Comparison of ENCODE assay signal across 30 cellular contexts in the genomic region with DNA sequence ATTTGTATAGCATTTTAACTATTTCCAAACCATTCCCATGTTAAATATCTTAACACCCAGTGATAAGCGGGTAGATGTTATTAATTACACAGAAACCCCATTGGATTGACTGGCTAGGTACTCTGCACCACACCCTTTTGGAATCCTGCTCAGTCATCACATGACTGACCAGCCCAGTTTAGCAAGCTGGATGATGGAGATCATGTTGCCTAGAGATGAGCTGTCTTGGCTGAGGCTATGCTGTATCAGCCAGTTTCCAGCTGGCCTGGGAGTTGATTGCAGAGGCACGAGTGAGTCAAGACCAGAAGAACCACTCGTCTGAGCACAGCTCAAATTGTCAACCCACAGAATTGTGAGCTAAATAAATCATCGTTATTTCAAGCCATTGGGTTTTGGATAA.
DNase-seq lines count a peak whose midpoint lies in the region; ATAC-seq, FAIRE-seq and TF ChIP-seq lines count a peak whose summit lies in the region.
"Had no signal": no experiment of that assay in that cellular context is flagged by ENCODE, and none has a peak within 500 bp of the region (broad histone marks: within the 10 kb centered on the region; RNA-seq: fewer than 3 reads in every experiment).

No MANE protein-coding gene starts in this region.

- H3K27me3 ChIP-seq in K562 (ENCODE audit: control insufficient read depth in 2 of 2, insufficient read depth in 2 of 2, low read length in 2 of 2) (peaks cover 0 to 3% of the 10 kb centered on the region in 2 experiments; a peak in 1 of 5 replicates), neural progenitor cell (no peaks in the 10 kb centered on the region)
- H3K27me3 ChIP-seq: BLaER1 treated with 17β-estradiol and CSF1 and Interleukin-3, amounts not matched to agents 10 nM and 100 nM had no signal

- no peak overlapping the region for H3K4me3 ChIP-seq in K562
- no peak overlapping the region for H3K4me3 ChIP-seq in neural progenitor cell
- H3K4me3 ChIP-seq in coronary artery = no peak overlapping the region
- H3K4me3 ChIP-seq: A549; BLaER1 treated with 17β-estradiol and CSF1 and Interleukin-3, amounts not matched to agents 10 nM and 100 nM; SK-N-MC had no signal

- H3K4me2 ChIP-seq in K562 (ENCODE audit: insufficient read depth, low read length) = no peak overlapping the region
- H3K4me2 ChIP-seq in neural progenitor cell = no peak overlapping the region
- H3K4me2 ChIP-seq: A549; BLaER1 treated with 17β-estradiol and CSF1 and Interleukin-3, amounts not matched to agents 10 nM and 100 nM; KMS-11 had no signal

- H3K36me3 Mint-ChIP-seq in neural progenitor cell = no peaks in the 10 kb centered on the region

- H2AFZ ChIP-seq in K562 (ENCODE audit: low read depth, low read length) (no peak overlapping the region), neural progenitor cell (replicated peaks) (no peak overlapping the region)

- H3K27ac Mint-ChIP-seq in neural progenitor cell = no peak overlapping the region
- H3K27ac Mint-ChIP-seq: CD4-positive, alpha-beta T cell had no signal

- no peak for TF ChIP-seq EP300 in K562 (IDR thresholded peaks at IDR 0.05; ENCODE audit: low read length)

- peak; percentile 6 for DNase-seq in OCI-M1 (lab: John Stamatoyannopoulos, UW)
- peak in 1 of 4 experiments; percentile 28 for DNase-seq in K562 (ENCODE audit: extremely low read depth in 1 of 4, low spot score in 3 of 4)
- peak; percentile 32 for DNase-seq in myocyte (ENCODE audit: low read depth)
- DNase-seq in DMS79 (lab: John Stamatoyannopoulos, UW) = no peak
- DNase-seq in neural progenitor cell (ENCODE audit: low spot score) = no peak
- no peak for DNase-seq in coronary artery (ENCODE audit: low spot score)
- DNase-seq: AML-193; CD4-positive, alpha-beta T cell; COR-L47; GF-D8; HCEC 1CT; IMR-90; NCI-H1092 treated with DMSO at 0.1 percent for 48 hours; NCI-H1436 treated with DMSO at 0.1 percent for 48 hours; NCI-H187 treated with DMSO at 0.1 percent for 48 hours; NCI-H2107; NCI-H446 treated with DMSO at 0.1 percent for 48 hours; NCI-H526; NCI-H82; NK-92 treated with Interleukin-12 subunit alpha and Interleukin-12 subunit beta, amount 100 ng/mL, for 24 hours; SIG-M5 had no signal

- 1% methylated on average over 4 of the region's 4 CpGs for WGBS in K562 (ENCODE audit: insufficient coverage, low coverage, missing lambda C conversion rate)

- H3K36me3 ChIP-seq in K562 (ENCODE audit: control insufficient read depth, insufficient read depth, low read length) (no peaks in the 10 kb centered on the region), neural progenitor cell (no peaks in the 10 kb centered on the region)
- H3K36me3 ChIP-seq: BLaER1 treated with 17β-estradiol and CSF1 and Interleukin-3, amounts not matched to agents 10 nM and 100 nM had no signal

- CTCF ChIA-PET in K562 (lab: Yijun Ruan, JAX; ENCODE audit: low intra/inter-chr PET ratio) = no interaction called here

- TF ChIP-seq RAD21 in K562 (CRISPR knock-in tag; conservative IDR thresholded peaks at IDR 0.05 in 1 of 2, IDR thresholded peaks at IDR 0.05 in 1 of 2) = no peak

- no peaks in the 10 kb centered on the region for H3F3A ChIP-seq in neural progenitor cell (ENCODE audit: low read depth)

- H3K27me3 Mint-ChIP-seq in neural progenitor cell (ENCODE audit: insufficient read depth, low read depth) = peaks cover 2% of the 10 kb centered on the region

- H3K9ac ChIP-seq in K562 (ENCODE audit: insufficient read depth in 1 of 2, low read depth in 2 of 2, low read length in 2 of 2) = no peak overlapping the region
- no peak overlapping the region for H3K9ac ChIP-seq in neural progenitor cell
- H3K9ac ChIP-seq: BLaER1 treated with 17β-estradiol and CSF1 and Interleukin-3, amounts not matched to agents 10 nM and 100 nM; KMS-11 had no signal

- no peak for TF ChIP-seq CTCF in K562 (IDR thresholded peaks at IDR 0.05 in 2 of 3, conservative IDR thresholded peaks at IDR 0.05 in 1 of 3; ENCODE audit: insufficient read depth in 2 of 3, low read depth in 1 of 3, low read length in 3 of 3)
- no peak for TF ChIP-seq CTCF in neural progenitor cell (IDR thresholded peaks at IDR 0.05)
- no peak for TF ChIP-seq CTCF in coronary artery (IDR thresholded peaks at IDR 0.05)

- no peaks in the 10 kb centered on the region for H3K9me1 ChIP-seq in K562 (ENCODE audit: control insufficient read depth, insufficient read depth, low read length)

- BruUV-seq in K562 (replicated peaks; lab: Mats Ljungman, UMichigan) = no TSS peak

- H3K4me3 Mint-ChIP-seq in neural progenitor cell = no peak overlapping the region
- H3K4me3 Mint-ChIP-seq: CD4-positive, alpha-beta T cell had no signal

- peak; percentile 71 for ATAC-seq in K562
- peak; percentile 99 for ATAC-seq in esophagus mucosa
- ATAC-seq in HG02970 (IDR thresholded peaks at IDR 0.05; ENCODE audit: low FRiP score, unreplicated experiment) = no peak
- ATAC-seq: A549, Panc1 had no signal

- in situ Hi-C loops in K562 (cut with MboI) = no loop called here

- H3K27ac ChIP-seq in K562 (ENCODE audit: extremely low read depth, low read depth, low read length) = no peak overlapping the region
- H3K27ac ChIP-seq in neural progenitor cell = no peak overlapping the region
- H3K27ac ChIP-seq in coronary artery = no peak overlapping the region
- H3K27ac ChIP-seq: A549; BLaER1 treated with 17β-estradiol and CSF1 and Interleukin-3, amounts not matched to agents 10 nM and 100 nM; KMS-11; SK-N-MC had no signal

- FAIRE-seq in K562 (lab: Jason Lieb, UNC) = peak; percentile 64
- FAIRE-seq: A549, GM12891, H1 had no signal

- no peaks in the 10 kb centered on the region for H3K9me3 Mint-ChIP-seq in neural progenitor cell
- H3K9me3 Mint-ChIP-seq: CD4-positive, alpha-beta T cell had no signal

- POLR2A ChIA-PET in K562 (lab: Yijun Ruan, JAX) = no interaction called here

- intact Hi-C loops in K562 (cut with micrococcal nuclease) = no loop called here

- no peak for TF ChIP-seq POLR2A in K562 (conservative IDR thresholded peaks at IDR 0.05)

- no peaks in the 10 kb centered on the region for H3K4me1 Mint-ChIP-seq in neural progenitor cell

- H4K20me1 ChIP-seq in K562 (replicated peaks; ENCODE audit: control insufficient read depth, insufficient read depth, low read length) (no peaks in the 10 kb centered on the region), neural progenitor cell (ENCODE audit: low read depth) (no peaks in the 10 kb centered on the region)
- H4K20me1 ChIP-seq: BLaER1 treated with 17β-estradiol and CSF1 and Interleukin-3, amounts not matched to agents 10 nM and 100 nM had no signal

- H3K79me2 ChIP-seq in K562 (ENCODE audit: control insufficient read depth, insufficient read depth, low read length) = no peaks in the 10 kb centered on the region
- H3K79me2 ChIP-seq in neural progenitor cell (ENCODE audit: low read depth) = no peaks in the 10 kb centered on the region

- H3K4me1 ChIP-seq in K562 (replicated peaks in 1 of 2; ENCODE audit: control insufficient read depth in 2 of 2, insufficient read depth in 2 of 2, low read length in 2 of 2) (no peaks in the 10 kb centered on the region; a peak in 2 of 5 replicates), neural progenitor cell (no peaks in the 10 kb centered on the region)
- H3K4me1 ChIP-seq: A549; BLaER1 treated with 17β-estradiol and CSF1 and Interleukin-3, amounts not matched to agents 10 nM and 100 nM had no signal

- H3K9me3 ChIP-seq in K562 (replicated peaks; ENCODE audit: control insufficient read depth, insufficient read depth, low read depth, low read length) (no peaks in the 10 kb centered on the region), neural progenitor cell (ENCODE audit: low read depth) (no peaks in the 10 kb centered on the region)
- H3K9me3 ChIP-seq: A549; BLaER1 treated with 17β-estradiol and CSF1 and Interleukin-3, amounts not matched to agents 10 nM and 100 nM had no signal

TF ChIP-seq in K562, 482 proteins besides CTCF, POLR2A, EP300 and RAD21 (continues in another document):
- TF ChIP-seq, protein P1, sequence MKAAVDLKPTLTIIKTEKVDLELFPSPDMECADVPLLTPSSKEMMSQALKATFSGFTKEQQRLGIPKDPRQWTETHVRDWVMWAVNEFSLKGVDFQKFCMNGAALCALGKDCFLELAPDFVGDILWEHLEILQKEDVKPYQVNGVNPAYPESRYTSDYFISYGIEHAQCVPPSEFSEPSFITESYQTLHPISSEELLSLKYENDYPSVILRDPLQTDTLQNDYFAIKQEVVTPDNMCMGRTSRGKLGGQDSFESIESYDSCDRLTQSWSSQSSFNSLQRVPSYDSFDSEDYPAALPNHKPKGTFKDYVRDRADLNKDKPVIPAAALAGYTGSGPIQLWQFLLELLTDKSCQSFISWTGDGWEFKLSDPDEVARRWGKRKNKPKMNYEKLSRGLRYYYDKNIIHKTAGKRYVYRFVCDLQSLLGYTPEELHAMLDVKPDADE (conservative IDR thresholded peaks at IDR 0.05; ENCODE audit: control insufficient read depth, low read depth, low read length) = no peak

Comparison
In these comparisons a context has a peak if more than half of its experiments do, and no peak if none do; other contexts are left out.
1. DNase-seq: peak in OCI-M1 (single experiment) and myocyte (single experiment); none in DMS79 (single experiment), neural progenitor cell (single experiment) and coronary artery (single experiment).